2 cellular contexts compared by ENCODE assay signal in genomic region chr19:55085923-55086715, GRCh38.
TF ChIP-seq lines count a peak whose summit lies in the region.

No MANE protein-coding gene starts in this region.

TF ChIP-seq in SK-N-SH, 30 proteins besides CTCF, POLR2A, EP300 and RAD21 (continued from another document):
- TF ChIP-seq IRF3 (IDR thresholded peaks at IDR 0.05; ENCODE audit: low read depth, low read length): no peak
- no peak for TF ChIP-seq SIN3A (IDR thresholded peaks at IDR 0.05; ENCODE audit: borderline replicate concordance, low read depth, low read length)
- no peak for TF ChIP-seq CHD2 (IDR thresholded peaks at IDR 0.05; ENCODE audit: low read length, partially characterized antibody)
- no peak for TF ChIP-seq TCF12 (IDR thresholded peaks at IDR 0.05)
- TF ChIP-seq GABPA (IDR thresholded peaks at IDR 0.05; ENCODE audit: low read depth): no peak
- TF ChIP-seq NFIC (IDR thresholded peaks at IDR 0.05; ENCODE audit: borderline replicate concordance): no peak
- no peak for TF ChIP-seq FOXJ3 (CRISPR knock-in tag; IDR thresholded peaks at IDR 0.05)

TF ChIP-seq in SK-N-SH treated with all-trans-retinoic acid at 6 μM for 48 hours, 23 proteins besides CTCF, POLR2A, EP300 and RAD21 (continued from another document):
- no peak for TF ChIP-seq ZC3H10 (CRISPR knock-in tag; IDR thresholded peaks at IDR 0.05)
- TF ChIP-seq ZFP3 (CRISPR knock-in tag; IDR thresholded peaks at IDR 0.05): no peak
- TF ChIP-seq ISL1 (CRISPR knock-in tag; IDR thresholded peaks at IDR 0.05): no peak
- no peak for TF ChIP-seq POU6F1 (CRISPR knock-in tag; IDR thresholded peaks at IDR 0.05; ENCODE audit: borderline replicate concordance, low read depth)
- TF ChIP-seq CSDC2 (CRISPR knock-in tag; IDR thresholded peaks at IDR 0.05): no peak
- no peak for TF ChIP-seq ZFP30 (CRISPR knock-in tag; IDR thresholded peaks at IDR 0.05)
TF ChIP-seq in SK-N-SH treated with all-trans-retinoic acid at 6 μM for 48 hours: peak in this region for 0.
